ENCODE assay signal across 14 cellular contexts in the genomic region with DNA sequence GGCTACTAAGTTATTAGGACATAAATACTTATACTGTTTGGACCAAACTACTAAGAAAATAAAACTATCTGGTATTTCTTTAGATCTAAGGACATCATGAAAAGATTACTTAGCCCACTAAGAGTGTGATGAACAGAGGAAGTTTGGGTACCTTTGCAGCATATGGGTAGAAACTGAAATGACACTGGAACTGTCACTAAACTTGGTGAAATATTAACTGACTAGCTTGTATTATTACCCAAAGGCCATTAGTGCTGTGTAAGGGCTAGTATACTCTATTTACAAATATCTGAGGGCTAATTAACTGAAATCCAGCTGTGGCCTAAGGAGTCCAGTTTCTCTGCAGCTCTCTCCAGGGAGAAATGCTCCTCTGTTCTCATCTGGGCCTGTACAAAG. TPM values are rescaled to one million over a fixed set of nuclear protein-coding genes. Genes with fewer than 3 reads are reported as not detected.
DNase-seq lines count a peak whose midpoint lies in the region; ATAC-seq, FAIRE-seq and TF ChIP-seq lines count a peak whose summit lies in the region.
"Had no signal": no experiment of that assay in that cellular context is flagged by ENCODE, and none has a peak within 500 bp of the region (broad histone marks: within the 10 kb centered on the region; RNA-seq: fewer than 3 reads in every experiment).

No MANE protein-coding gene starts in this region.

- dilution Hi-C loops in mammary epithelial cell (cut with HindIII; ENCODE audit: low sequenced_read_pairs): no loop called here

- no peak for TF ChIP-seq POLR2A in breast epithelium (IDR thresholded peaks at IDR 0.05)

- H3K4ac ChIP-seq in mesendoderm (ENCODE audit: low read depth, low read length): no peak overlapping the region

- H2AFZ ChIP-seq in mammary epithelial cell (ENCODE audit: low read depth, low read length): no peak overlapping the region

- no peak overlapping the region for H3K23ac ChIP-seq in mesendoderm (ENCODE audit: low read length)

- BruUV-seq in mammary epithelial cell (replicated peaks; lab: Mats Ljungman, UMichigan): no TSS peak

- intact Hi-C loops in mammary epithelial cell (cut with micrococcal nuclease): no loop called here
- intact Hi-C loops in breast epithelium (cut with DNase I; ENCODE audit: low total_unique reads): no loop called here
- intact Hi-C loops in dorsolateral prefrontal cortex (cut with DNase I): no loop called here

- H4K5ac ChIP-seq in mesendoderm (ENCODE audit: low read length): no peak overlapping the region

- no peak overlapping the region for H4K8ac ChIP-seq in mesendoderm (ENCODE audit: low read depth, low read length)

- in situ Hi-C loops in mammary epithelial cell (cut with MboI; ENCODE audit: low sequenced_read_pairs in 2 of 2): no loop called here

- no peak overlapping the region for H3K9ac ChIP-seq in mammary epithelial cell (ENCODE audit: insufficient read depth, low read length)
- H3K9ac ChIP-seq in mesendoderm (ENCODE audit: low read length): no peak overlapping the region

- DNase-seq in mammary epithelial cell (no peak), breast epithelium (ENCODE audit: low spot score in 2 of 2) (no peak), small intestine (peak; percentile 33), mesendoderm (no peak), NCI-H510A treated with DMSO at 0.1 percent for 48 hours (lab: John Stamatoyannopoulos, UW) (no peak), dorsolateral prefrontal cortex (no peak)
- DNase-seq: activated CD8-positive, alpha-beta memory T cell treated with anti-CD3 and anti-CD28 coated beads, Interleukin-2, amount 50 U/mL, for 4 hours; aorta; DMS79; hypothalamus had no signal

- peak; percentile 96 for ATAC-seq in HG02798 (IDR thresholded peaks at IDR 0.05; ENCODE audit: poor library complexity, unreplicated experiment)
- peak; percentile 99 for ATAC-seq in HG03460 (IDR thresholded peaks at IDR 0.05; ENCODE audit: unreplicated experiment)

- H3K4me1 ChIP-seq in mammary epithelial cell (ENCODE audit: insufficient read depth, low read length) (no peaks in the 10 kb centered on the region), breast epithelium (no peaks in the 10 kb centered on the region), small intestine (ENCODE audit: control insufficient read depth in 2 of 2, insufficient read depth in 1 of 2, low read depth in 1 of 2, low read length in 1 of 2) (peaks cover 0 to 2% of the 10 kb centered on the region in 2 donors), mesendoderm (ENCODE audit: control insufficient read depth, low read depth, low read length) (no peaks in the 10 kb centered on the region)

- CTCF ChIA-PET in mammary epithelial cell (lab: Charles Lee; ENCODE audit: low non-redundant PET): no interaction called here

- no peaks in the 10 kb centered on the region for H3K9me3 ChIP-seq in mammary epithelial cell (replicated peaks; ENCODE audit: insufficient read depth, low read length)
- H3K9me3 ChIP-seq in breast epithelium: no peaks in the 10 kb centered on the region
- no peaks in the 10 kb centered on the region for H3K9me3 ChIP-seq in small intestine (ENCODE audit: control insufficient read depth, low read depth)
- H3K9me3 ChIP-seq: vagina had no signal

- H3K56ac ChIP-seq in mesendoderm (ENCODE audit: low read length): no peak overlapping the region

- no peak overlapping the region for H2BK120ac ChIP-seq in mesendoderm (ENCODE audit: low read depth, low read length)

- TF ChIP-seq CTCF in mammary epithelial cell (conservative IDR thresholded peaks at IDR 0.05 in 1 of 2, IDR thresholded peaks at IDR 0.05 in 1 of 2; ENCODE audit: extremely low read depth in 1 of 2, insufficient read depth in 1 of 2, low read depth in 1 of 2, low read length in 2 of 2) (no peak), breast epithelium (IDR thresholded peaks at IDR 0.05) (no peak), dorsolateral prefrontal cortex (IDR thresholded peaks at IDR 0.05 in 54 of 56, conservative IDR thresholded peaks at IDR 0.05 in 2 of 56; ENCODE audit: low read depth in 1 of 56, partially characterized antibody in 56 of 56) (no peak)

- H3K4me3 ChIP-seq in mammary epithelial cell (replicated peaks in 1 of 3; ENCODE audit: insufficient read depth in 1 of 3, low read depth in 2 of 3, low read length in 3 of 3) (no peak overlapping the region), breast epithelium (no peak overlapping the region), small intestine (ENCODE audit: low read depth in 1 of 2, low read length in 2 of 2) (no peak overlapping the region), mesendoderm (ENCODE audit: low read length) (no peak overlapping the region), dorsolateral prefrontal cortex (no peak overlapping the region)
- H3K4me3 ChIP-seq: vagina had no signal

- FAIRE-seq in small intestine (lab: Jason Lieb, UNC): no peak
- FAIRE-seq: A204.1 had no signal

- H3K79me2 ChIP-seq in mammary epithelial cell (ENCODE audit: insufficient read depth, low read length) (peaks cover 88% of the 10 kb centered on the region), mesendoderm (ENCODE audit: control insufficient read depth, insufficient read depth, low read length) (peaks cover 46% of the 10 kb centered on the region)

- H2BK15ac ChIP-seq in mesendoderm (replicated peaks; ENCODE audit: low read depth): no peak overlapping the region

- H3K18ac ChIP-seq in mesendoderm (ENCODE audit: low read length): no peak overlapping the region

- H3K27ac ChIP-seq in mammary epithelial cell (ENCODE audit: insufficient read depth, low read depth, low read length): no peak overlapping the region
- H3K27ac ChIP-seq in breast epithelium: no peak overlapping the region
- no peak overlapping the region for H3K27ac ChIP-seq in small intestine (ENCODE audit: low read depth in 1 of 2, low read length in 1 of 2)
- H3K27ac ChIP-seq in mesendoderm (ENCODE audit: low read depth, low read length): no peak overlapping the region
- H3K27ac ChIP-seq in dorsolateral prefrontal cortex: no peak overlapping the region
- H3K27ac ChIP-seq: vagina had no signal

- H3K4me2 ChIP-seq in mammary epithelial cell (ENCODE audit: insufficient read depth, low read depth, low read length): peak overlapping the region; percentile 56
- H3K4me2 ChIP-seq in mesendoderm (ENCODE audit: low read length): no peak overlapping the region

- no peak overlapping the region for H2BK5ac ChIP-seq in mesendoderm (ENCODE audit: low read length)

- peaks cover 5% of the 10 kb centered on the region for H3K79me1 ChIP-seq in mesendoderm (ENCODE audit: low read length)

- no peak overlapping the region for H2AK5ac ChIP-seq in mesendoderm (ENCODE audit: low read length)

- H3K36me3 ChIP-seq in mammary epithelial cell (ENCODE audit: insufficient read depth, low read length) (no peaks in the 10 kb centered on the region), breast epithelium (no peaks in the 10 kb centered on the region), small intestine (ENCODE audit: control insufficient read depth in 2 of 2, insufficient read depth in 2 of 2, low read length in 2 of 2) (no peaks in the 10 kb centered on the region), mesendoderm (ENCODE audit: control insufficient read depth, insufficient read depth, low read length) (no peaks in the 10 kb centered on the region)
- H3K36me3 ChIP-seq: vagina had no signal

- H4K20me1 ChIP-seq in mammary epithelial cell (ENCODE audit: insufficient read depth, low read length): no peaks in the 10 kb centered on the region

- H3K27me3 ChIP-seq in mammary epithelial cell (ENCODE audit: insufficient read depth, low read length) (no peaks in the 10 kb centered on the region), breast epithelium (no peaks in the 10 kb centered on the region), small intestine (ENCODE audit: control insufficient read depth in 2 of 2, insufficient read depth in 2 of 2, low read length in 2 of 2) (no peaks in the 10 kb centered on the region), mesendoderm (ENCODE audit: insufficient read depth, low read length, poor library complexity) (no peaks in the 10 kb centered on the region), dorsolateral prefrontal cortex (peaks cover 0 to 5% (median 0%) of the 10 kb centered on the region in 45 donors)
- H3K27me3 ChIP-seq: vagina had no signal

RNA-seq across cellular contexts. Expression of a gene that starts 45.5 kb away (rescaled TPM):
- total RNA-seq in mammary epithelial cell: 100 to 1,000 TPM; 108 to 179 TPM
- 10.4 TPM for polyA plus RNA-seq in mammary epithelial cell
- 10.6 TPM for polyA minus RNA-seq in mammary epithelial cell
- total RNA-seq in breast epithelium: 100 to 1,000 TPM in 2 of 3 donors, 10 to 100 TPM in 1; 17.0 to 155 (median 101) TPM
- polyA plus RNA-seq in small intestine: 10 to 100 TPM; 14.2 to 19.2 (median 19.2) TPM
- polyA plus RNA-seq in mesendoderm (2013, experiment 1 of 2): 51.1 TPM
- 50.7 TPM for polyA plus RNA-seq in mesendoderm (2013, experiment 2 of 2)
- total RNA-seq in dorsolateral prefrontal cortex: 10 to 100 TPM in 90 of 120 experiments, 1 to 10 TPM in 30; 6.1 to 38.2 (median 13.4) TPM
